ENCODE assay signal across 25 cellular contexts in genomic region chr7:76121044-76121443, GRCh38.
"Had no signal": no experiment of that assay in that cellular context is flagged by ENCODE, and none has a peak within 500 bp of the region (broad histone marks: within the 10 kb centered on the region; RNA-seq: fewer than 3 reads in every experiment).

No MANE protein-coding gene starts in this region.

- H3K9me3 ChIP-seq: left lung, neutrophil, ovary, prostate gland, sigmoid colon, thoracic aorta, uterus had no signal

- FAIRE-seq: bronchial epithelial cell, TTC549 had no signal

- H3K36me3 ChIP-seq: left lung, neutrophil, ovary, prostate gland, sigmoid colon, thoracic aorta, uterus, WERI-Rb-1 had no signal

- H3K27ac ChIP-seq: left lung, neutrophil, ovary, prostate gland, sigmoid colon, thoracic aorta, uterus, WERI-Rb-1 had no signal

- H3K4me3 ChIP-seq: left lung, ovary, prostate gland, sigmoid colon, thoracic aorta, uterus had no signal

- ATAC-seq: activated CD4-positive, CD25-positive, alpha-beta regulatory T cell treated with anti-CD3 and anti-CD28 coated beads, Interleukin-2, amount 50 U/mL, for 24 hours; left lung; stimulated activated effector memory CD8-positive, alpha-beta T cell treated with anti-CD3 and anti-CD28 coated beads, Interleukin-12 subunit alpha, Interleukin-12 subunit beta, amount 100 ng/mL, for 72 hours had no signal

- H3K4me1 ChIP-seq: left lung, prostate gland, sigmoid colon, uterus had no signal

- DNase-seq: activated CD4-positive, alpha-beta T cell treated with anti-CD3 and anti-CD28 coated beads for 48 hours; activated CD4-positive, alpha-beta T cell treated with anti-CD3 and anti-CD28 coated beads, Interleukin-2, amount 50 U/mL, for 48 hours; activated CD8-positive, alpha-beta memory T cell treated with anti-CD3 and anti-CD28 coated beads for 24 hours; activated CD8-positive, alpha-beta memory T cell treated with anti-CD3 and anti-CD28 coated beads, Interleukin-2, amount 50 U/mL, for 4 hours; activated gamma-delta T cell; activated naive CD4-positive, alpha-beta T cell treated with anti-CD3 and anti-CD28 coated beads, Interleukin-2, amount 50 U/mL, for 16 hours; activated T-cell treated with anti-CD3 and anti-CD28 coated beads, Interleukin-2, amount 50 U/mL, for 1 hour; dermis blood vessel endothelial cell; effector CD4-positive, alpha-beta T cell; left lung; ovary; retina; sigmoid colon; small intestine; stimulated activated CD4-positive, alpha-beta T cell treated with anti-CD3 and anti-CD28 coated beads, Interleukin-4, amount 100 ng/mL, for 24 hours; T-helper 9 cell; uterus; WERI-Rb-1 had no signal

- H3K27me3 ChIP-seq: left lung, neutrophil, ovary, sigmoid colon, uterus had no signal
